8 cellular contexts compared by ENCODE assay signal in genomic region chr3:23829242-23829934, GRCh38. TPM values are rescaled to one million over a fixed set of nuclear protein-coding genes. Genes with fewer than 3 reads are reported as not detected.
A peak's percentile ranks its signal among the peaks of the same experiment; 100 is the strongest.
DNase-seq lines count a peak whose midpoint lies in the region; ATAC-seq and TF ChIP-seq lines count a peak whose summit lies in the region.

No MANE protein-coding gene starts in this region.

- no peaks in the 10 kb centered on the region for H3K9me3 ChIP-seq in osteoblast (ENCODE audit: low read depth, low read length)

- H3K27me3 ChIP-seq in brain microvascular endothelial cell (replicated peaks) (no peaks in the 10 kb centered on the region), osteoblast (ENCODE audit: insufficient read depth, low read length) (no peaks in the 10 kb centered on the region)

- peak; percentile 82 for DNase-seq in SIG-M5 treated with dmso at 0.1 percent for 504 hours (lab: John Stamatoyannopoulos, UW; ENCODE audit: unreplicated experiment)
- no peak for DNase-seq in coronary artery (ENCODE audit: low spot score)
- DNase-seq in activated T-cell treated with anti-CD3 and anti-CD28 coated beads, Interleukin-2, amount 50 U/mL, for 1 hour, result no peak
- DNase-seq in brain microvascular endothelial cell, result no peak
- no peak for DNase-seq in osteoblast (ENCODE audit: insufficient read length, low spot score, missing footprints)

- TF ChIP-seq POLR2A in GM18505 (IDR thresholded peaks at IDR 0.05; ENCODE audit: borderline replicate concordance, extremely low read depth, insufficient read depth, insufficient read length), result no peak

- no peak for TF ChIP-seq CTCF in coronary artery (IDR thresholded peaks at IDR 0.05)
- TF ChIP-seq CTCF in brain microvascular endothelial cell (IDR thresholded peaks at IDR 0.05; ENCODE audit: low read depth, low read length, missing control alignments), result no peak
- no peak for TF ChIP-seq CTCF in osteoblast (IDR thresholded peaks at IDR 0.05; ENCODE audit: extremely low read depth, low read depth, low read length)

- no peak overlapping the region for H3K4me3 ChIP-seq in coronary artery
- H3K4me3 ChIP-seq in brain microvascular endothelial cell (ENCODE audit: low read depth, low read length), result no peak overlapping the region
- H3K4me3 ChIP-seq in osteoblast (ENCODE audit: insufficient read depth, low read length), result no peak overlapping the region

- H3K4me1 ChIP-seq in osteoblast (ENCODE audit: insufficient read depth, low read length), result no peaks in the 10 kb centered on the region

- H3K79me2 ChIP-seq in osteoblast (ENCODE audit: insufficient read depth, low read length), result peaks cover 39% of the 10 kb centered on the region

- H3K27ac ChIP-seq in coronary artery (no peak overlapping the region), brain microvascular endothelial cell (no peak overlapping the region), osteoblast (ENCODE audit: low read depth, low read length) (no peak overlapping the region)

- H3K4me2 ChIP-seq in osteoblast (ENCODE audit: insufficient read depth, low read length), result no peak overlapping the region

- H2AFZ ChIP-seq in osteoblast (ENCODE audit: low read length), result no peak overlapping the region

- in situ Hi-C loops in brain microvascular endothelial cell (cut with HindIII; ENCODE audit: low pct_ligation_motif_present, low sequenced_read_pairs), result no loop called here

- ATAC-seq in GM18505 (IDR thresholded peaks at IDR 0.05; ENCODE audit: unreplicated experiment) (peak; percentile 56), GM21528 (IDR thresholded peaks at IDR 0.05; ENCODE audit: low FRiP score, unreplicated experiment) (peak; percentile 66), HG03175 (IDR thresholded peaks at IDR 0.05; ENCODE audit: unreplicated experiment) (peak; percentile 60)

- H4K20me1 ChIP-seq in osteoblast (ENCODE audit: insufficient read depth, low read length), result peaks cover 27% of the 10 kb centered on the region

- no peaks in the 10 kb centered on the region for H3K36me3 ChIP-seq in brain microvascular endothelial cell (replicated peaks)
- no peaks in the 10 kb centered on the region for H3K36me3 ChIP-seq in osteoblast (ENCODE audit: insufficient read depth, low read length)

RNA-seq across cellular contexts. Expression of gene UBE2E1, which starts 23.6 kb away (rescaled TPM):
- total RNA-seq in osteoblast, result 89.0 and 98.1 TPM in 2 replicates
